15 cellular contexts compared by ENCODE assay signal in genomic region chr1:177983087-177983823, GRCh38. TPM values are rescaled to one million over a fixed set of nuclear protein-coding genes. Genes with fewer than 3 reads are reported as not detected.
DNase-seq lines count a peak whose midpoint lies in the region; ATAC-seq, FAIRE-seq and TF ChIP-seq lines count a peak whose summit lies in the region.
"Had no signal": no experiment of that assay in that cellular context is flagged by ENCODE, and none has a peak within 500 bp of the region (broad histone marks: within the 10 kb centered on the region; RNA-seq: fewer than 3 reads in every experiment).

No MANE protein-coding gene starts in this region.

- peaks cover 5% of the 10 kb centered on the region for H3K9me3 Mint-ChIP-seq in astrocyte (ENCODE audit: unreplicated experiment)

- H4K20me1 ChIP-seq in astrocyte (ENCODE audit: insufficient read depth, low read length): no peaks in the 10 kb centered on the region

- ATAC-seq in right cardiac atrium (peak; percentile 62 to 70), HG03354 (IDR thresholded peaks at IDR 0.05; ENCODE audit: poor library complexity, severe bottlenecking, unreplicated experiment) (no peak)
- ATAC-seq: naive thymus-derived CD4-positive, alpha-beta T cell had no signal

- H2AFZ ChIP-seq in astrocyte (ENCODE audit: low read depth, low read length): peak overlapping the region; percentile 62

- no peak for FAIRE-seq in astrocyte (lab: Jason Lieb, UNC)

- WGBS in right cardiac atrium: 70% methylated on average over 7 of the region's 7 CpGs
- 58% methylated on average over 7 of the region's 7 CpGs for WGBS in suprapubic skin

- peak overlapping the region; percentile 84 for H3K4me2 ChIP-seq in astrocyte (ENCODE audit: low read length)

- peaks cover 22% of the 10 kb centered on the region for H3K4me1 Mint-ChIP-seq in astrocyte (ENCODE audit: low read depth, unreplicated experiment)
- H3K4me1 Mint-ChIP-seq: activated naive CD8-positive, alpha-beta T cell treated with anti-CD3 and anti-CD28 coated beads for 36 hours; naive thymus-derived CD4-positive, alpha-beta T cell had no signal

- H3K27me3 ChIP-seq in astrocyte (ENCODE audit: insufficient read depth, low read length): no peaks in the 10 kb centered on the region
- no peaks in the 10 kb centered on the region for H3K27me3 ChIP-seq in right cardiac atrium (ENCODE audit: control insufficient read depth, insufficient read depth)
- no peaks in the 10 kb centered on the region for H3K27me3 ChIP-seq in suprapubic skin
- no peaks in the 10 kb centered on the region for H3K27me3 ChIP-seq in dorsolateral prefrontal cortex
- H3K27me3 ChIP-seq: SJSA1, spleen, thyroid gland had no signal

- no peaks in the 10 kb centered on the region for H3K79me2 ChIP-seq in astrocyte (ENCODE audit: insufficient read depth, low read length)

- H3K4me1 ChIP-seq in astrocyte (ENCODE audit: insufficient read depth, low read length) (peaks cover 11% of the 10 kb centered on the region), right cardiac atrium (ENCODE audit: control insufficient read depth, insufficient read depth, low read length) (no peaks in the 10 kb centered on the region), suprapubic skin (peaks cover 22% of the 10 kb centered on the region)
- H3K4me1 ChIP-seq: spleen, thyroid gland had no signal

- H3K9me3 ChIP-seq in astrocyte (ENCODE audit: insufficient read depth, low read depth, low read length): no peaks in the 10 kb centered on the region
- no peaks in the 10 kb centered on the region for H3K9me3 ChIP-seq in right cardiac atrium (ENCODE audit: control insufficient read depth, low read length)
- no peaks in the 10 kb centered on the region for H3K9me3 ChIP-seq in suprapubic skin
- H3K9me3 ChIP-seq: SJSA1, spleen, thyroid gland had no signal

- no peaks in the 10 kb centered on the region for H3K36me3 Mint-ChIP-seq in astrocyte (ENCODE audit: low read depth, unreplicated experiment)
- H3K36me3 Mint-ChIP-seq: activated naive CD8-positive, alpha-beta T cell treated with anti-CD3 and anti-CD28 coated beads for 36 hours; naive thymus-derived CD4-positive, alpha-beta T cell had no signal

- H3K27ac ChIP-seq in astrocyte (ENCODE audit: low read depth, low read length): peak overlapping the region; percentile 66
- no peak overlapping the region for H3K27ac ChIP-seq in right cardiac atrium (ENCODE audit: low read length)
- peak overlapping the region; percentile 24 for H3K27ac ChIP-seq in suprapubic skin
- peak overlapping the region in 11 of 59 donors; percentile 2 to 59 (median 33) for H3K27ac ChIP-seq in dorsolateral prefrontal cortex
- H3K27ac ChIP-seq: SJSA1, spleen, thyroid gland had no signal

- DNase-seq in NCI-H1092 (lab: John Stamatoyannopoulos, UW) (peak; percentile 36), astrocyte (ENCODE audit: low read depth) (peak; percentile 12), right cardiac atrium (no peak), suprapubic skin (ENCODE audit: low spot score in 2 of 2) (no peak), superior temporal gyrus (ENCODE audit: extremely low spot score) (no peak), dorsolateral prefrontal cortex (no peak)
- DNase-seq in effector CD8-positive, alpha-beta T cell (lab: John Stamatoyannopoulos, UW): no peak
- DNase-seq: activated CD8-positive, alpha-beta memory T cell treated with anti-CD3 and anti-CD28 coated beads, Interleukin-2, amount 50 U/mL, for 4 hours; activated naive CD8-positive, alpha-beta T cell treated with anti-CD3 and anti-CD28 coated beads for 36 hours; naive thymus-derived CD4-positive, alpha-beta T cell; NK-92 treated with Interleukin-12 subunit alpha and Interleukin-12 subunit beta, amount 100 ng/mL, for 24 hours; spleen had no signal

- H3K36me3 ChIP-seq in astrocyte (ENCODE audit: insufficient read depth, low read length): no peaks in the 10 kb centered on the region
- H3K36me3 ChIP-seq in suprapubic skin: no peaks in the 10 kb centered on the region
- H3K36me3 ChIP-seq: SJSA1, spleen, thyroid gland had no signal

- TF ChIP-seq POLR2A in suprapubic skin (IDR thresholded peaks at IDR 0.05): no peak

- H3K4me3 Mint-ChIP-seq in astrocyte (ENCODE audit: unreplicated experiment): peak overlapping the region; percentile 76
- H3K4me3 Mint-ChIP-seq: activated naive CD8-positive, alpha-beta T cell treated with anti-CD3 and anti-CD28 coated beads for 36 hours; naive thymus-derived CD4-positive, alpha-beta T cell had no signal

- H3K27ac Mint-ChIP-seq in astrocyte (ENCODE audit: unreplicated experiment): peak overlapping the region; percentile 26
- H3K27ac Mint-ChIP-seq: activated naive CD8-positive, alpha-beta T cell treated with anti-CD3 and anti-CD28 coated beads for 36 hours; naive thymus-derived CD4-positive, alpha-beta T cell had no signal

- H3K4me3 ChIP-seq in astrocyte (ENCODE audit: insufficient read depth, low read depth, low read length) (peak overlapping the region; percentile 62), right cardiac atrium (ENCODE audit: low read length) (no peak overlapping the region), suprapubic skin (peak overlapping the region; percentile 32), dorsolateral prefrontal cortex (no peak overlapping the region)
- H3K4me3 ChIP-seq: SJSA1, spleen, thyroid gland had no signal

- TF ChIP-seq CTCF in astrocyte (IDR thresholded peaks at IDR 0.05; ENCODE audit: insufficient read depth, low read depth, low read length) (no peak), suprapubic skin (IDR thresholded peaks at IDR 0.05) (no peak), dorsolateral prefrontal cortex (IDR thresholded peaks at IDR 0.05 in 54 of 56, conservative IDR thresholded peaks at IDR 0.05 in 2 of 56; ENCODE audit: low read depth in 1 of 56, partially characterized antibody in 56 of 56) (no peak)

- intact Hi-C loops in right cardiac atrium (cut with DNase I): no loop called here
- intact Hi-C loops in dorsolateral prefrontal cortex (cut with DNase I): no loop called here

- H3K9ac ChIP-seq in astrocyte (ENCODE audit: low read length): peak overlapping the region; percentile 82

- TF ChIP-seq EP300 in suprapubic skin (IDR thresholded peaks at IDR 0.05): no peak

- no peaks in the 10 kb centered on the region for H3K27me3 Mint-ChIP-seq in astrocyte (ENCODE audit: low read depth, unreplicated experiment)
- H3K27me3 Mint-ChIP-seq: activated naive CD8-positive, alpha-beta T cell treated with anti-CD3 and anti-CD28 coated beads for 36 hours; naive thymus-derived CD4-positive, alpha-beta T cell had no signal

RNA-seq across cellular contexts. Expression of gene SEC16B, which starts 13.4 kb away (rescaled TPM):
- total RNA-seq in astrocyte (3.0 and 4.2 TPM in 2 replicates), right cardiac atrium (1 to 10 TPM; 1.4 to 3.9 (median 2.6) TPM), suprapubic skin (1 to 10 TPM; 1.7 to 6.4 (median 2.5) TPM), dorsolateral prefrontal cortex (10 to 100 TPM in 98 of 120 experiments, 1 to 10 TPM in 22; 3.3 to 29.4 (median 14.8) TPM)
- polyA plus RNA-seq in right cardiac atrium: 2.9 TPM
- total RNA-seq: activated naive CD8-positive, alpha-beta T cell treated with anti-CD3 and anti-CD28 coated beads for 36 hours had no signal
- polyA plus RNA-seq: naive thymus-derived CD4-positive, alpha-beta T cell had no signal

Comparison
In these comparisons a context has a peak if more than half of its experiments do, and no peak if none do; other contexts are left out.
1. DNase-seq: peak in NCI-H1092 (single experiment) and astrocyte (single experiment); none in right cardiac atrium (0 of 3), suprapubic skin (0 of 2), superior temporal gyrus (single experiment), effector CD8-positive, alpha-beta T cell (single experiment) and dorsolateral prefrontal cortex (0 of 10).
2. H3K4me3 ChIP-seq: peak in astrocyte (single experiment) and suprapubic skin (single experiment); none in right cardiac atrium (single experiment) and dorsolateral prefrontal cortex (0 of 59).